In the genomic region with DNA sequence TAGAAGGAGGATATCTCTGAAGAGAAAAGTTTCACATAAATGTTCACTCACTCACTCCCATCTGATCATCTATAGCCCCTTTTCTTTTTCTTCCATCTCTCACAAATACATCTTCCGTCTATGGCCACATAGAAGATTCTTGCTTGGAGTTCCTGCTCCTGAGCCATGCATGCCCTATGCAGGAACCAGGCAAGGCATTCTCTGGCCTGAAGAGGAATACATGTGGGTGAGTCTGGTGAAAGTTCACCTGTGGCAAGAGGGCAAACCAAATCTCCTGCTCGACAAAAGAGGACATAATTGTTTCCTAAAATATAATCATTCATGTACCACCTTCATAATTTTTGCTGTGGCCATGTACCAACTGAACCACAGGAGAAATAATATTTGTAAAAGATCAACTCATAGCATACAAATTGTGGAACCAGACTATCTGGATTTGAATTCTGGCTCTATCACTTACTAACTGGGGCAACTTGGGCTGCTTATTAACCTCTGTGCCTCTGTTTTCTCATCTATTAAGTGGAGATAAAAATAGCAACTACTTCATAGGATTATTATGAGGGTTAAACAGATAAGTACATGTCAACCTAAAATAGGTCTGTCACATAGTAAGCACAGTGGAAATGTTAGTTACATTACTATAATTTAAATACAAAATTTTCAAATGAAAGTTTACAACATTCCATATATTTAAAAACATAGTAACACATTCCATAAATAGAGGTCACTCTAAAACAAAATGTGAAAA, we compare ENCODE assay signal across 21 cellular contexts.
"Had no signal": no experiment of that assay in that cellular context is flagged by ENCODE, and none has a peak within 500 bp of the region (broad histone marks: within the 10 kb centered on the region; RNA-seq: fewer than 3 reads in every experiment).

No MANE protein-coding gene starts in this region.

- H3K36me3 ChIP-seq: left lung, sigmoid colon, spleen, thoracic aorta, upper lobe of left lung had no signal

- H3K9me3 ChIP-seq: left lung, sigmoid colon, spleen, thoracic aorta, upper lobe of left lung had no signal

- H3K4me3 ChIP-seq: left lung, sigmoid colon, spleen, thoracic aorta, upper lobe of left lung had no signal

- ATAC-seq: activated CD4-positive, alpha-beta T cell treated with anti-CD3 and anti-CD28 coated beads for 36 hours; activated T-cell treated with anti-CD3 and anti-CD28 coated beads, Interleukin-2, amount 50 U/mL, for 4 hours; left lung had no signal

- H3K36me3 Mint-ChIP-seq: activated naive CD8-positive, alpha-beta T cell treated with anti-CD3 and anti-CD28 coated beads, Interleukin-2, amount 10 ng/mL, durations not matched to agents 7 days and 5 days had no signal

- H3K4me1 ChIP-seq: parathyroid adenoma had no signal

- DNase-seq: activated B cell treated with CpG ODN at 0.5 μM for 24 hours; activated CD4-positive, alpha-beta T cell treated with anti-CD3 and anti-CD28 coated beads for 36 hours; activated CD4-positive, alpha-beta T cell treated with anti-CD3 and anti-CD28 coated beads, Interleukin-2, amount 50 U/mL, for 4 hours; activated CD8-positive, alpha-beta memory T cell treated with anti-CD3 and anti-CD28 coated beads for 24 hours; activated CD8-positive, alpha-beta memory T cell treated with anti-CD3 and anti-CD28 coated beads, Interleukin-2, amount 50 U/mL, for 4 hours; activated naive CD4-positive, alpha-beta T cell treated with anti-CD3 and anti-CD28 coated beads for 36 hours; activated naive CD8-positive, alpha-beta T cell treated with anti-CD3 and anti-CD28 coated beads, Interleukin-2, amount 10 ng/mL, durations not matched to agents 7 days and 5 days; activated T-cell treated with anti-CD3 and anti-CD28 coated beads, Interleukin-2, amount 50 U/mL, for 4 hours; amniotic stem cell; kidney; left lung; nucleus accumbens; sigmoid colon; spleen; stimulated activated CD4-positive, alpha-beta T cell treated with anti-CD3 and anti-CD28 coated beads, Interleukin-4, amount 100 ng/mL, for 1 hour; stimulated activated naive CD4-positive, alpha-beta T cell; T1000; upper lobe of left lung had no signal

- H3K4me3 Mint-ChIP-seq: activated B cell treated with CpG ODN at 0.5 μM for 24 hours; activated CD4-positive, alpha-beta T cell treated with anti-CD3 and anti-CD28 coated beads for 36 hours; activated naive CD4-positive, alpha-beta T cell treated with anti-CD3 and anti-CD28 coated beads for 36 hours; activated naive CD8-positive, alpha-beta T cell treated with anti-CD3 and anti-CD28 coated beads, Interleukin-2, amount 10 ng/mL, durations not matched to agents 7 days and 5 days; activated T-cell treated with anti-CD3 and anti-CD28 coated beads, Interleukin-2, amount 50 U/mL, for 4 hours had no signal

- H3K4me1 Mint-ChIP-seq: activated B cell treated with CpG ODN at 0.5 μM for 24 hours; activated CD4-positive, alpha-beta T cell treated with anti-CD3 and anti-CD28 coated beads for 36 hours; activated naive CD8-positive, alpha-beta T cell treated with anti-CD3 and anti-CD28 coated beads, Interleukin-2, amount 10 ng/mL, durations not matched to agents 7 days and 5 days had no signal

- FAIRE-seq: kidney had no signal

- H3K27ac ChIP-seq: left lung, parathyroid adenoma, sigmoid colon, thoracic aorta, upper lobe of left lung had no signal

- H3K9me3 Mint-ChIP-seq: activated B cell treated with CpG ODN at 0.5 μM for 24 hours; activated naive CD4-positive, alpha-beta T cell treated with anti-CD3 and anti-CD28 coated beads for 36 hours; activated naive CD8-positive, alpha-beta T cell treated with anti-CD3 and anti-CD28 coated beads, Interleukin-2, amount 10 ng/mL, durations not matched to agents 7 days and 5 days; activated T-cell treated with anti-CD3 and anti-CD28 coated beads, Interleukin-2, amount 50 U/mL, for 4 hours; activated T-helper 2 cell treated with anti-CD3 and anti-CD28 coated beads, Interferon-gamma antibody, Interleukin-2, Interleukin-4, amounts not matched to agents 10 μg/mL and 5 μg/mL and 100 μg/mL, durations not matched to agents 14 hours and 24 hours and 36 hours had no signal

- H3K27me3 ChIP-seq: left lung, sigmoid colon, upper lobe of left lung had no signal

- H3K27ac Mint-ChIP-seq: activated B cell treated with CpG ODN at 0.5 μM for 24 hours; activated CD4-positive, alpha-beta T cell treated with anti-CD3 and anti-CD28 coated beads for 36 hours; activated naive CD4-positive, alpha-beta T cell treated with anti-CD3 and anti-CD28 coated beads for 36 hours; activated naive CD8-positive, alpha-beta T cell treated with anti-CD3 and anti-CD28 coated beads, Interleukin-2, amount 10 ng/mL, durations not matched to agents 7 days and 5 days; activated T-helper 2 cell treated with anti-CD3 and anti-CD28 coated beads, Interferon-gamma antibody, Interleukin-2, Interleukin-4, amounts not matched to agents 10 μg/mL and 5 μg/mL and 100 μg/mL, durations not matched to agents 14 hours and 24 hours and 36 hours had no signal
